ENCODE assay signal across 1 cellular context in genomic region chr13:114135731-114136171, GRCh38.
A peak's percentile ranks its signal among the peaks of the same experiment; 100 is the strongest.
TF ChIP-seq lines count a peak whose summit lies in the region.

No MANE protein-coding gene starts in this region.

TF ChIP-seq in HepG2, 621 proteins besides CTCF, POLR2A, EP300 and RAD21:
- TF ChIP-seq UBTF (CRISPR knock-in tag; IDR thresholded peaks at IDR 0.05) (0 out of 2 replicates have a peak, but pooled peaks have one; percentile 29), ZFY (CRISPR knock-in tag; IDR thresholded peaks at IDR 0.05) (no peak), HOXA7 (CRISPR knock-in tag; IDR thresholded peaks at IDR 0.05) (no peak)
